Comparison of ENCODE assay signal across 9 cellular contexts in the genomic region with DNA sequence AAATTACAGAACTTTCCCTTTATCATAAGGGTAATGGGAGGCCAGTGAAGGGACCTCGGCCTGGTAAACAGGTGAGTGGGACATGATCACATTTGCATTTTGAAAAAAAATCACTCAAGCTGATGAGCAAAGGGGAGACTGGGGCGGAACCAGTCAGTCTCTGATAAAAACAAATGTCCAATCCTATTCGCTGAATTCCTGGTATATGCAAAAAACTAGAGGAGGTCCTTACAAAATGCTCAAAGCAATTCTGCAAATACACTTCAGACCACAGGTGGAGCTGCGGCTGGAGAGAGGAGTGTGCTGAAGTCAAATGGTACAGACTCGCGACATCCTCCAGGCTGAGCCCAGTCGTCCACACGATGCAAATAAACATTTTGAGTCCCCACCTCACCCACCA.
DNase-seq lines count a peak whose midpoint lies in the region; ATAC-seq and TF ChIP-seq lines count a peak whose summit lies in the region.
"Had no signal": no experiment of that assay in that cellular context is flagged by ENCODE, and none has a peak within 500 bp of the region (broad histone marks: within the 10 kb centered on the region; RNA-seq: fewer than 3 reads in every experiment).

No MANE protein-coding gene starts in this region.

- H3K27ac Mint-ChIP-seq in activated CD4-positive, alpha-beta T cell treated with anti-CD3 and anti-CD28 coated beads, Interleukin-2, amount 10 ng/mL, durations not matched to agents 24 days and 14 days = no peak overlapping the region

- H3K4me3 ChIP-seq in AG10803 (ENCODE audit: low read length) = no peak overlapping the region

- peaks cover 37% of the 10 kb centered on the region for H3K4me1 Mint-ChIP-seq in activated CD4-positive, alpha-beta T cell treated with anti-CD3 and anti-CD28 coated beads, Interleukin-2, amount 10 ng/mL, durations not matched to agents 24 days and 14 days

- H3K27me3 Mint-ChIP-seq in activated CD4-positive, alpha-beta T cell treated with anti-CD3 and anti-CD28 coated beads, Interleukin-2, amount 10 ng/mL, durations not matched to agents 24 days and 14 days = peaks cover 34% of the 10 kb centered on the region

- no peak overlapping the region for H3K4me3 Mint-ChIP-seq in activated CD4-positive, alpha-beta T cell treated with anti-CD3 and anti-CD28 coated beads, Interleukin-2, amount 10 ng/mL, durations not matched to agents 24 days and 14 days

- intact Hi-C loops in activated CD4-positive, alpha-beta T cell treated with anti-CD3 and anti-CD28 coated beads, Interleukin-2, amount 10 ng/mL, durations not matched to agents 24 days and 14 days (cut with micrococcal nuclease) = no loop called here

- DNase-seq in AG10803 (ENCODE audit: low read depth) (no peak), H4 (ENCODE audit: low spot score) (peak; percentile 8), islet precursor cell (peak; percentile 73), cerebellum (ENCODE audit: low spot score) (no peak), NCI-H446 (lab: John Stamatoyannopoulos, UW) (no peak), NCI-H2227 treated with DMSO at 0.1 percent for 48 hours (lab: John Stamatoyannopoulos, UW) (no peak)
- peak; percentile 65 for DNase-seq in activated CD4-positive, alpha-beta T cell treated with anti-CD3 and anti-CD28 coated beads, Interleukin-2, amount 10 ng/mL, durations not matched to agents 24 days and 14 days
- DNase-seq: activated gamma-delta T cell treated with Interleukin-2 at 50 U/mL for 16 hours had no signal

- no peaks in the 10 kb centered on the region for H3K9me3 Mint-ChIP-seq in activated CD4-positive, alpha-beta T cell treated with anti-CD3 and anti-CD28 coated beads, Interleukin-2, amount 10 ng/mL, durations not matched to agents 24 days and 14 days

- H3K36me3 Mint-ChIP-seq in activated CD4-positive, alpha-beta T cell treated with anti-CD3 and anti-CD28 coated beads, Interleukin-2, amount 10 ng/mL, durations not matched to agents 24 days and 14 days (ENCODE audit: low read depth) = no peaks in the 10 kb centered on the region

- peak; percentile 11; the same call in 1 of the 2 replicates for TF ChIP-seq CTCF in AG10803 (conservative IDR thresholded peaks at IDR 0.05; ENCODE audit: low read length)

- ATAC-seq in GM21390 (IDR thresholded peaks at IDR 0.05; ENCODE audit: unreplicated experiment) = no peak

Comparison
In these comparisons a context has a peak if more than half of its experiments do, and no peak if none do; other contexts are left out.
1. DNase-seq: peak in H4 (single experiment), activated CD4-positive, alpha-beta T cell treated with anti-CD3 and anti-CD28 coated beads, Interleukin-2, amount 10 ng/mL, durations not matched to agents 24 days and 14 days (single experiment) and islet precursor cell (single experiment); none in AG10803 (single experiment), cerebellum (single experiment), NCI-H446 (0 of 2) and NCI-H2227 treated with DMSO at 0.1 percent for 48 hours (single experiment).